Comparison of ENCODE assay signal across 35 cellular contexts in genomic region chrX:6803607-6804006, GRCh38.
"Had no signal": no experiment of that assay in that cellular context is flagged by ENCODE, and none has a peak within 500 bp of the region (broad histone marks: within the 10 kb centered on the region; RNA-seq: fewer than 3 reads in every experiment).

No MANE protein-coding gene starts in this region.

- DNase-seq: Karpas-422, Kasumi-1, MG63, MM.1S, MV-4-11, NCI-H1048, NCI-H1092, NCI-H1092 treated with DMSO at 0.1 percent for 48 hours, NCI-H1105, NCI-H1105 treated with DMSO at 0.1 percent for 48 hours, NCI-H1417, NCI-H1417 treated with DMSO at 0.1 percent for 48 hours, NCI-H1436 treated with DMSO at 0.1 percent for 48 hours, NCI-H146, NCI-H1694, NCI-H1694 treated with DMSO at 0.1 percent for 48 hours, NCI-H187, NCI-H187 treated with DMSO at 0.1 percent for 48 hours, NCI-H1930, NCI-H2029, NCI-H2081, NCI-H2081 treated with DMSO at 0.1 percent for 48 hours, NCI-H2107, NCI-H2171, NCI-H2171 treated with DMSO at 0.1 percent for 48 hours, NCI-H2227 treated with DMSO at 0.1 percent for 48 hours, NCI-H226, NCI-H345, NCI-H446, NCI-H446 treated with DMSO at 0.1 percent for 48 hours, NCI-H510A, NCI-H510A treated with DMSO at 0.1 percent for 48 hours, NCI-H524, NCI-H524 treated with DMSO at 0.1 percent for 48 hours, NCI-H526 had no signal

- H3K9me3 ChIP-seq: MG63 had no signal

- H3K27me3 ChIP-seq: MG63 had no signal

- H3K36me3 ChIP-seq: MG63 had no signal

- H3K4me3 ChIP-seq: MG63 had no signal
